In genomic region chr9:4864234-4864661, GRCh38 we compare ENCODE assay signal across 11 cellular contexts.
"Had no signal": no experiment of that assay in that cellular context is flagged by ENCODE, and none has a peak within 500 bp of the region (broad histone marks: within the 10 kb centered on the region; RNA-seq: fewer than 3 reads in every experiment).

No MANE protein-coding gene starts in this region.

- DNase-seq: activated CD4-positive, alpha-beta T cell treated with anti-CD3 and anti-CD28 coated beads, Interleukin-2, amount 50 U/mL, for 1 hour; activated CD4-positive, CD25-positive, alpha-beta regulatory T cell; activated CD8-positive, alpha-beta memory T cell treated with anti-CD3 and anti-CD28 coated beads for 24 hours; activated naive CD8-positive, alpha-beta T cell treated with anti-CD3 and anti-CD28 coated beads, Interleukin-2, amount 50 U/mL, for 24 hours; dermis blood vessel endothelial cell; head of caudate nucleus; immature natural killer cell; naive B cell; stimulated activated CD4-positive, alpha-beta T cell treated with anti-CD3 and anti-CD28 coated beads, Interleukin-2, amount 100 ng/mL, for 48 hours; stimulated activated naive CD4-positive, alpha-beta T cell had no signal

- H3K4me3 Mint-ChIP-seq: activated naive CD8-positive, alpha-beta T cell treated with anti-CD3 and anti-CD28 coated beads, Interleukin-2, amount 50 U/mL, for 24 hours; immature natural killer cell had no signal

- H3K9me3 Mint-ChIP-seq: activated naive CD8-positive, alpha-beta T cell treated with anti-CD3 and anti-CD28 coated beads, Interleukin-2, amount 50 U/mL, for 24 hours; immature natural killer cell; naive B cell had no signal

- H3K27me3 Mint-ChIP-seq: activated naive CD8-positive, alpha-beta T cell treated with anti-CD3 and anti-CD28 coated beads, Interleukin-2, amount 50 U/mL, for 24 hours; naive B cell had no signal

- H3K27ac ChIP-seq: neutrophil had no signal

- H3K27me3 ChIP-seq: neutrophil had no signal

- H3K9me3 ChIP-seq: neutrophil had no signal

- H3K27ac Mint-ChIP-seq: activated naive CD8-positive, alpha-beta T cell treated with anti-CD3 and anti-CD28 coated beads, Interleukin-2, amount 50 U/mL, for 24 hours had no signal

- ATAC-seq: activated naive CD8-positive, alpha-beta T cell treated with anti-CD3 and anti-CD28 coated beads, Interleukin-2, amount 50 U/mL, for 24 hours had no signal

- H3K4me1 Mint-ChIP-seq: naive B cell had no signal
